Comparison of ENCODE assay signal across 30 cellular contexts in the genomic region with DNA sequence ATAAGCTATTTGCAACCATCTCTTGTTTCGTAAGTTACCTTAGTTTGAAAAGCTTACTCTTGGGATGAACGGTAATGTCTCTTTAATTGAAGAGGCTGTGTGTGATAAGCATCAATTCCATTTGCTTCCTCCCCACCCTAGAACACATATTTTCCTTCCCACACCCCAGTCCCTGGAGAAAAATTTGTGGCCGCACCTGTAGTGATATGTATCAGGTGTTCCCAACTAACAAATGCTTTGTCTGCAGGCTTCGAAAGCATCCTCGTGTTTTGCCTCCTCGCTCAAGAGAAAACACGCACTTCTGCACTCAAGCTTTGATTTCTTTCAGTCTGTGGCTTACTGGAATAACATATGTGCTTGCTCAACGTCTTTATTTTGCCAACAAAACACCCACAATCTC.
"Had no signal": no experiment of that assay in that cellular context is flagged by ENCODE, and none has a peak within 500 bp of the region (broad histone marks: within the 10 kb centered on the region; RNA-seq: fewer than 3 reads in every experiment).

No MANE protein-coding gene starts in this region.

- H3K4me3 ChIP-seq: cardiac muscle cell, MG63, SJCRH30, SK-N-MC had no signal

- H3K27me3 ChIP-seq: cardiac muscle cell, MG63, SJCRH30 had no signal

- H3K36me3 ChIP-seq: cardiac muscle cell, MG63, SJCRH30 had no signal

- H3K4me1 ChIP-seq: SJCRH30 had no signal

- ATAC-seq: activated naive CD4-positive, alpha-beta T cell treated with anti-CD3 and anti-CD28 coated beads, Interleukin-2, amount 50 U/mL, for 72 hours; activated T-cell treated with anti-CD3 and anti-CD28 coated beads, Interleukin-2, amount 50 U/mL, for 4 hours; Panc1; WTC11 had no signal

- DNase-seq: activated CD4-positive, alpha-beta memory T cell treated with anti-CD3 and anti-CD28 coated beads for 36 hours; activated CD4-positive, alpha-beta T cell treated with anti-CD3 and anti-CD28 coated beads for 4 hours; activated CD4-positive, alpha-beta T cell treated with anti-CD3 and anti-CD28 coated beads, Interleukin-2, amount 50 U/mL, for 1 hour; activated CD4-positive, CD25-positive, alpha-beta regulatory T cell treated with anti-CD3 and anti-CD28 coated beads, Interleukin-2, amount 50 U/mL, for 72 hours; activated CD8-positive, alpha-beta memory T cell treated with anti-CD3 and anti-CD28 coated beads, Interleukin-2, amount 50 U/mL, for 4 hours; activated gamma-delta T cell treated with Interleukin-2 at 50 U/mL for 16 hours; activated naive CD4-positive, alpha-beta T cell treated with anti-CD3 and anti-CD28 coated beads for 36 hours; activated T-cell treated with anti-CD3 and anti-CD28 coated beads for 4 hours; activated T-cell treated with anti-CD3 and anti-CD28 coated beads, Interleukin-2, amount 50 U/mL, for 4 hours; anterior cingulate cortex; Kasumi-1; KG1; MG63; NCI-H1048; NCI-H1105 treated with DMSO at 0.1 percent for 48 hours; NCI-H1436; NCI-H1694; NCI-H2029; NCI-H2107; NCI-H2171 treated with DMSO at 0.1 percent for 48 hours; NCI-H2227 treated with DMSO at 0.1 percent for 48 hours; NCI-H446; NCI-H510A treated with DMSO at 0.1 percent for 48 hours; SHP77; SJCRH30 had no signal

- H3K9me3 ChIP-seq: MG63, SJCRH30 had no signal

- H3K27ac ChIP-seq: cardiac muscle cell, SJCRH30, SK-N-MC had no signal
